Comparison of ENCODE assay signal across 19 cellular contexts in the genomic region with DNA sequence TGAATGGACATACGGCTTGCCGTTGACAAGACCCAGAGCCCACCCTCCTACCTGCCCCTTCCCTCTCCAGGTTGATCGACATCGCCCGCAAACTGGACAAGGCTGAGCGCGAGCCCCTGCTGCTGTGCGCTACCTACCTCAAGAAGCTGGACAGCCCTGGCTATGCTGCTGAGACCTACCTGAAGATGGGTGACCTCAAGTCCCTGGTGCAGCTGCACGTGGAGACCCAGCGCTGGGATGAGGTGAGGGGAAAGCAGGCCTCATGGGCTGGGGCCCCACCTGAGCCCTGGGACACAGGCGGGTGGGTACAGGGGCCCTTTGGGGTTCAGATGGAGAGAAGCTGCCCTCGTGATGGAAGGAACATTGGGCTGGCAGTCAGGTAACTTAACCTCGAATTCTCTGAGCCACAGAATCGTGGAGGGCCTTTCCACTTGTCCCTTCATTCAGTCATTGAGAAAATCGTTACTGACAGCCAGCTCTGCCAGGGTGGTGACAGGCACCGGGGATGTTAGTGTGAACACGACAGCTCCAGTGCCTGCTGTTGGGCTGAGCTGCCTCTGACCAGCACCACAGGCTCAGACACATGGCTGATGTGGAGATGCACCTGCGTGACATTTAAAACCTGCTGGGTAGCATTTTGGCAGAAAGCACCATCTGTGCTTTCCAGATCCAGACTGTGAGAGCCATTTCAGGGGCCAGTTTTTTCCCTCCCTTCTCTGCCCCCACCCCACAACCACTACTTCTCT. TPM values are rescaled to one million over a fixed set of nuclear protein-coding genes. Genes with fewer than 3 reads are reported as not detected.
DNase-seq lines count a peak whose midpoint lies in the region; ATAC-seq and TF ChIP-seq lines count a peak whose summit lies in the region.
"Had no signal": no experiment of that assay in that cellular context is flagged by ENCODE, and none has a peak within 500 bp of the region (broad histone marks: within the 10 kb centered on the region; RNA-seq: fewer than 3 reads in every experiment).

No MANE protein-coding gene starts in this region.

- H3K36me3 ChIP-seq in gastrocnemius medialis, result no peaks in the 10 kb centered on the region

- no peak for TF ChIP-seq CTCF in gastrocnemius medialis (IDR thresholded peaks at IDR 0.05 in 4 of 5, conservative IDR thresholded peaks at IDR 0.05 in 1 of 5)

- peaks cover 64 to 70% of the 10 kb centered on the region in 2 donors for H3K4me1 ChIP-seq in gastrocnemius medialis

- no peaks in the 10 kb centered on the region for H3K27me3 ChIP-seq in gastrocnemius medialis
- H3K27me3 ChIP-seq: tibial artery had no signal

- peak; percentile 18 to 44 for ATAC-seq in gastrocnemius medialis
- ATAC-seq in GM21423 (IDR thresholded peaks at IDR 0.05; ENCODE audit: unreplicated experiment), result no peak
- ATAC-seq in left colon, result no peak
- no peak for ATAC-seq in HG03442 (IDR thresholded peaks at IDR 0.05; ENCODE audit: unreplicated experiment)

- DNase-seq in DMS153 (lab: John Stamatoyannopoulos, UW), result peak; percentile 56
- no peak for DNase-seq in DMS153 treated with DMSO at 0.1 percent for 48 hours (lab: John Stamatoyannopoulos, UW; ENCODE audit: unreplicated experiment)
- DNase-seq in NCI-H2107 (lab: John Stamatoyannopoulos, UW), result peak; percentile 50
- peak; percentile 91 for DNase-seq in RPMI8226
- peak; percentile 38 to 41 for DNase-seq in gastrocnemius medialis
- DNase-seq in left colon, result no peak
- DNase-seq: activated effector memory CD4-positive, alpha-beta T cell treated with anti-CD3 and anti-CD28 coated beads, Interleukin-2, amount 50 U/mL, for 16 hours; amniotic stem cell; cerebellar nuclear complex; DND-41; MV-4-11; SIG-M5; T-helper 2 cell; tibial artery had no signal

- H3K27ac ChIP-seq in gastrocnemius medialis, result peak overlapping the region in 3 of 4 donors; percentile 71 to 82 (median 74)
- H3K27ac ChIP-seq: 22Rv1, skin epidermis, tibial artery had no signal

- TF ChIP-seq POLR2A in gastrocnemius medialis (IDR thresholded peaks at IDR 0.05), result no peak

- H3K4me3 ChIP-seq in gastrocnemius medialis, result no peak overlapping the region
- H3K4me3 ChIP-seq: skin epidermis, tibial artery had no signal

- no peaks in the 10 kb centered on the region for H3K9me3 ChIP-seq in gastrocnemius medialis
- H3K9me3 ChIP-seq: tibial artery had no signal

- in situ Hi-C loops in gastrocnemius medialis (cut with MboI; ENCODE audit: low sequenced_read_pairs in 4 of 4), result no loop called here

- intact Hi-C loops in gastrocnemius medialis (cut with DNase I; ENCODE audit: low total_unique reads) (loop anchor here (5.0 kb wide), 1 partner anchor 94 kb away; no protein-coding TSS in a partner anchor), left colon (cut with DNase I, micrococcal nuclease) (no loop called here)

RNA-seq across cellular contexts. Expression of a gene that starts 25.6 kb away (rescaled TPM):
- total RNA-seq in gastrocnemius medialis (not detected), left colon (not detected)
- total RNA-seq: osteocyte had no signal

RNA-seq across cellular contexts. Expression of a gene that starts 40.2 kb away (rescaled TPM):
- total RNA-seq in gastrocnemius medialis, result not detected
- not detected for total RNA-seq in left colon
- total RNA-seq: osteocyte had no signal

Comparison
In these comparisons a context has a peak if more than half of its experiments do, and no peak if none do; other contexts are left out.
1. DNase-seq: peak in DMS153 (single experiment), NCI-H2107 (single experiment), RPMI8226 (single experiment) and gastrocnemius medialis (2 of 2); none in DMS153 treated with DMSO at 0.1 percent for 48 hours (single experiment) and left colon (0 of 2).
2. ATAC-seq: peak in gastrocnemius medialis (2 of 2); none in GM21423 (single experiment), left colon (single experiment) and HG03442 (single experiment).